Comparison of ENCODE assay signal across 34 cellular contexts in genomic region chr13:82058364-82058763, GRCh38.
"Had no signal": no experiment of that assay in that cellular context is flagged by ENCODE, and none has a peak within 500 bp of the region (broad histone marks: within the 10 kb centered on the region; RNA-seq: fewer than 3 reads in every experiment).

No MANE protein-coding gene starts in this region.

- FAIRE-seq: astrocyte, bronchial epithelial cell had no signal

- H3K4me1 ChIP-seq: adrenal gland, ascending aorta, body of pancreas, breast epithelium had no signal

- ATAC-seq: activated naive CD4-positive, alpha-beta T cell treated with anti-CD3 and anti-CD28 coated beads, Interleukin-2, amount 50 U/mL, for 72 hours; activated naive CD8-positive, alpha-beta T cell treated with anti-CD3 and anti-CD28 coated beads, Interleukin-2, amount 50 U/mL, for 24 hours; activated T-cell treated with anti-CD3 and anti-CD28 coated beads, Interleukin-2, amount 50 U/mL, for 4 hours; activated T-cell treated with anti-CD3 and anti-CD28 coated beads, Interleukin-2, amount 50 U/mL, for 72 hours; activated T-helper 17 cell treated with anti-CD3 and anti-CD28 coated beads, Interleukin-2, amount 50 U/mL, for 72 hours; body of pancreas had no signal

- DNase-seq: activated effector memory CD4-positive, alpha-beta T cell treated with anti-CD3 and anti-CD28 coated beads, Interleukin-2, amount 50 U/mL, for 16 hours; activated effector memory CD4-positive, alpha-beta T cell treated with Interleukin-2 at 50 U/mL for 16 hours; activated gamma-delta T cell; activated gamma-delta T cell treated with Interleukin-2 at 50 U/mL for 16 hours; activated naive CD4-positive, alpha-beta T cell; activated naive CD4-positive, alpha-beta T cell treated with anti-CD3 and anti-CD28 coated beads for 36 hours; activated naive CD4-positive, alpha-beta T cell treated with anti-CD3 and anti-CD28 coated beads, Interleukin-2, amount 10 ng/mL, durations not matched to agents 7 days and 5 days; activated naive CD4-positive, alpha-beta T cell treated with anti-CD3 and anti-CD28 coated beads, Interleukin-2, amount 50 U/mL, for 16 hours; activated naive CD4-positive, alpha-beta T cell treated with Interleukin-2 at 50 U/mL for 16 hours; activated naive CD8-positive, alpha-beta T cell treated with anti-CD3 and anti-CD28 coated beads for 36 hours; activated naive CD8-positive, alpha-beta T cell treated with anti-CD3 and anti-CD28 coated beads, Interleukin-2, amount 10 ng/mL, durations not matched to agents 7 days and 5 days; activated naive CD8-positive, alpha-beta T cell treated with anti-CD3 and anti-CD28 coated beads, Interleukin-2, amount 50 U/mL, for 24 hours; activated T-cell treated with anti-CD3 and anti-CD28 coated beads, Interleukin-2, amount 50 U/mL, for 1 hour; activated T-cell treated with anti-CD3 and anti-CD28 coated beads, Interleukin-2, amount 50 U/mL, for 24 hours; activated T-cell treated with anti-CD3 and anti-CD28 coated beads, Interleukin-2, amount 50 U/mL, for 4 hours; activated T-cell treated with anti-CD3 and anti-CD28 coated beads, Interleukin-2, amount 50 U/mL, for 48 hours; activated T-cell treated with anti-CD3 and anti-CD28 coated beads, Interleukin-2, amount 50 U/mL, for 72 hours; adrenal gland; amniotic stem cell; amygdala; anterior cingulate cortex; aorta; body of pancreas; brain microvascular endothelial cell; caudate nucleus; central memory CD4-positive, alpha-beta T cell; cerebellar nuclear complex had no signal

- H3K27me3 ChIP-seq: adrenal gland, ascending aorta, body of pancreas, brain microvascular endothelial cell, breast epithelium, cardiac muscle cell had no signal

- H3K9me3 ChIP-seq: adrenal gland, ascending aorta, body of pancreas, breast epithelium had no signal

- H3K27ac ChIP-seq: adrenal gland, ascending aorta, body of pancreas, brain microvascular endothelial cell, breast epithelium, cardiac muscle cell had no signal

- H3K36me3 ChIP-seq: adrenal gland, ascending aorta, brain microvascular endothelial cell, breast epithelium, cardiac muscle cell had no signal

- H3K4me3 ChIP-seq: adrenal gland, ascending aorta, body of pancreas, breast epithelium, cardiac muscle cell had no signal
